In genomic region chr5:136620016-136620419, GRCh38 we compare ENCODE assay signal across 12 cellular contexts.
DNase-seq lines count a peak whose midpoint lies in the region; ATAC-seq, FAIRE-seq and TF ChIP-seq lines count a peak whose summit lies in the region.
"Had no signal": no experiment of that assay in that cellular context is flagged by ENCODE, and none has a peak within 500 bp of the region (broad histone marks: within the 10 kb centered on the region; RNA-seq: fewer than 3 reads in every experiment).

No MANE protein-coding gene starts in this region.

- no peaks in the 10 kb centered on the region for H3K36me3 Mint-ChIP-seq in activated T-cell treated with anti-CD3 and anti-CD28 coated beads, Interleukin-2, amount 50 U/mL, for 24 hours (ENCODE audit: low read depth)
- H3K36me3 Mint-ChIP-seq: activated naive CD8-positive, alpha-beta T cell treated with anti-CD3 and anti-CD28 coated beads, Interleukin-2, amount 10 ng/mL, durations not matched to agents 7 days and 5 days had no signal

- no peaks in the 10 kb centered on the region for H3K36me3 ChIP-seq in PC-3 (ENCODE audit: low read depth, low read length)
- no peaks in the 10 kb centered on the region for H3K36me3 ChIP-seq in endothelial cell of umbilical vein (ENCODE audit: control insufficient read depth in 2 of 2, extremely low read depth in 1 of 2, insufficient read depth in 2 of 2, low read length in 2 of 2)
- H3K36me3 ChIP-seq: esophagus squamous epithelium, sigmoid colon had no signal

- POLR2A ChIA-PET in PC-3 (lab: Charles Lee; ENCODE audit: unreplicated experiment), result no interaction called here
- POLR2A ChIA-PET in endothelial cell of umbilical vein (lab: Charles Lee), result interaction anchor here (0.8 kb wide), 1 partner anchor 22 kb away, joined by 3 read pairs; no protein-coding TSS in a partner anchor

- peak; percentile 73 for FAIRE-seq in endothelial cell of umbilical vein (lab: Jason Lieb, UNC)

- BruUV-seq in PC-3 (replicated peaks; lab: Mats Ljungman, UMichigan), result no TSS peak
- BruUV-seq in endothelial cell of umbilical vein (replicated peaks; lab: Mats Ljungman, UMichigan), result TSS peak; percentile 55

- ATAC-seq in HG03565 (IDR thresholded peaks at IDR 0.05; ENCODE audit: unreplicated experiment) (peak; percentile 57), PC-3 (no peak)
- ATAC-seq: activated CD4-positive, alpha-beta T cell treated with anti-CD3 and anti-CD28 coated beads for 36 hours; stimulated activated naive CD8-positive, alpha-beta T cell treated with anti-CD3 and anti-CD28 coated beads, Interleukin-15, Interleukin-2, amounts not matched to agents 100 U/mL and 50 U/mL, for 24 hours had no signal

- H3K27ac ChIP-seq in PC-3 (ENCODE audit: low read length) (peak overlapping the region; percentile 38), endothelial cell of umbilical vein (ENCODE audit: insufficient read depth, low read depth, low read length) (peak overlapping the region; percentile 96)
- H3K27ac ChIP-seq: esophagus squamous epithelium, sigmoid colon had no signal

- TF ChIP-seq POLR2A in endothelial cell of umbilical vein (IDR thresholded peaks at IDR 0.05; ENCODE audit: low read depth, low read length), result peak; percentile 64

- no peaks in the 10 kb centered on the region for H3K27me3 ChIP-seq in PC-3 (ENCODE audit: low read length)
- H3K27me3 ChIP-seq in endothelial cell of umbilical vein (ENCODE audit: control insufficient read depth in 2 of 2, insufficient read depth in 2 of 2, low read length in 2 of 2), result no peaks in the 10 kb centered on the region
- H3K27me3 ChIP-seq: esophagus squamous epithelium, sigmoid colon had no signal

- H3K27ac Mint-ChIP-seq in activated T-cell treated with anti-CD3 and anti-CD28 coated beads, Interleukin-2, amount 50 U/mL, for 24 hours, result no peak overlapping the region
- H3K27ac Mint-ChIP-seq: activated CD4-positive, alpha-beta T cell treated with anti-CD3 and anti-CD28 coated beads for 36 hours; activated naive CD8-positive, alpha-beta T cell treated with anti-CD3 and anti-CD28 coated beads, Interleukin-2, amount 10 ng/mL, durations not matched to agents 7 days and 5 days had no signal

- no peak overlapping the region for H3K4me2 ChIP-seq in PC-3 (ENCODE audit: low read length)
- peak overlapping the region; percentile 39 for H3K4me2 ChIP-seq in endothelial cell of umbilical vein (ENCODE audit: insufficient read depth, low read length)

- CTCF ChIA-PET in PC-3 (lab: Charles Lee) (no interaction called here), endothelial cell of umbilical vein (lab: Charles Lee) (interaction anchor here (0.9 to 2.2 kb wide), 5 partner anchors 11 to 370 kb away, joined by 3 to 10 read pairs (median 4); no protein-coding TSS in a partner anchor)

- intact Hi-C loops in PC-3 (cut with micrococcal nuclease), result no loop called here
- intact Hi-C loops in endothelial cell of umbilical vein (cut with micrococcal nuclease), result loop anchor here (1.0 to 2.0 kb wide), 2 partner anchors 35 to 109 kb away; no protein-coding TSS in a partner anchor

- DNase-seq in PC-3, result peak; percentile 46
- DNase-seq in endothelial cell of umbilical vein (ENCODE audit: low read depth, low spot score), result peak; percentile 91
- peak; percentile 90 for DNase-seq in pulmonary artery endothelial cell (ENCODE audit: low read depth, low spot score)
- no peak for DNase-seq in NCI-H2081 treated with DMSO at 0.1 percent for 48 hours (lab: John Stamatoyannopoulos, UW)
- no peak for DNase-seq in stimulated activated CD4-positive, alpha-beta T cell treated with anti-CD3 and anti-CD28 coated beads, Interleukin-4, amount 100 ng/mL, for 4 hours
- DNase-seq in activated T-cell treated with anti-CD3 and anti-CD28 coated beads, Interleukin-2, amount 50 U/mL, for 24 hours, result no peak
- DNase-seq: activated CD4-positive, alpha-beta T cell treated with anti-CD3 and anti-CD28 coated beads for 36 hours; activated naive CD8-positive, alpha-beta T cell treated with anti-CD3 and anti-CD28 coated beads, Interleukin-2, amount 10 ng/mL, durations not matched to agents 7 days and 5 days; esophagus squamous epithelium; sigmoid colon; stimulated activated naive CD8-positive, alpha-beta T cell treated with anti-CD3 and anti-CD28 coated beads, Interleukin-15, Interleukin-2, amounts not matched to agents 100 U/mL and 50 U/mL, for 24 hours had no signal

- peaks cover 2% of the 10 kb centered on the region for H3K9me3 Mint-ChIP-seq in activated T-cell treated with anti-CD3 and anti-CD28 coated beads, Interleukin-2, amount 50 U/mL, for 24 hours
- H3K9me3 Mint-ChIP-seq: activated naive CD8-positive, alpha-beta T cell treated with anti-CD3 and anti-CD28 coated beads, Interleukin-2, amount 10 ng/mL, durations not matched to agents 7 days and 5 days had no signal

- no peak overlapping the region for H3K9ac ChIP-seq in PC-3 (ENCODE audit: low read length)
- H3K9ac ChIP-seq in endothelial cell of umbilical vein (replicated peaks; ENCODE audit: extremely low read depth, insufficient read depth, low read length), result peak overlapping the region; percentile 75

- H3K4me1 ChIP-seq in PC-3 (ENCODE audit: insufficient read depth, low read length) (peaks cover 52% of the 10 kb centered on the region), endothelial cell of umbilical vein (ENCODE audit: control insufficient read depth, extremely low read depth, insufficient read depth, low read length) (peaks cover 59% of the 10 kb centered on the region)
- H3K4me1 ChIP-seq: esophagus squamous epithelium, sigmoid colon had no signal

- H3K4me3 ChIP-seq in PC-3 (ENCODE audit: low read length), result no peak overlapping the region
- H3K4me3 ChIP-seq in endothelial cell of umbilical vein (replicated peaks in 1 of 3; ENCODE audit: insufficient read depth in 1 of 3, low read depth in 1 of 3, low read length in 3 of 3), result no peak overlapping the region
- H3K4me3 ChIP-seq: esophagus squamous epithelium, sigmoid colon had no signal

- H2AFZ ChIP-seq in PC-3 (ENCODE audit: low read length) (no peak overlapping the region), endothelial cell of umbilical vein (ENCODE audit: low read depth, low read length) (no peak overlapping the region)

- no peaks in the 10 kb centered on the region for H3K4me1 Mint-ChIP-seq in activated T-cell treated with anti-CD3 and anti-CD28 coated beads, Interleukin-2, amount 50 U/mL, for 24 hours (ENCODE audit: low read depth)
- H3K4me1 Mint-ChIP-seq: activated CD4-positive, alpha-beta T cell treated with anti-CD3 and anti-CD28 coated beads for 36 hours; activated naive CD8-positive, alpha-beta T cell treated with anti-CD3 and anti-CD28 coated beads, Interleukin-2, amount 10 ng/mL, durations not matched to agents 7 days and 5 days had no signal

- no peak overlapping the region for H3K4me3 Mint-ChIP-seq in activated T-cell treated with anti-CD3 and anti-CD28 coated beads, Interleukin-2, amount 50 U/mL, for 24 hours
- H3K4me3 Mint-ChIP-seq: activated CD4-positive, alpha-beta T cell treated with anti-CD3 and anti-CD28 coated beads for 36 hours; activated naive CD8-positive, alpha-beta T cell treated with anti-CD3 and anti-CD28 coated beads, Interleukin-2, amount 10 ng/mL, durations not matched to agents 7 days and 5 days had no signal

- H3K9me2 ChIP-seq in PC-3 (replicated peaks; ENCODE audit: low read length), result no peaks in the 10 kb centered on the region

- no peaks in the 10 kb centered on the region for H3K9me1 ChIP-seq in endothelial cell of umbilical vein (replicated peaks; ENCODE audit: control insufficient read depth, extremely low read depth, insufficient read depth, low read length)

- dilution Hi-C loops in endothelial cell of umbilical vein (cut with MboI; ENCODE audit: extremely low pct_ligation_motif_present, low sequenced_read_pairs), result no loop called here

- H4K20me1 ChIP-seq in PC-3 (ENCODE audit: low read length) (no peaks in the 10 kb centered on the region), endothelial cell of umbilical vein (replicated peaks; ENCODE audit: control insufficient read depth, extremely low read depth, insufficient read depth, low read length) (no peaks in the 10 kb centered on the region)

- H3K27me3 Mint-ChIP-seq in activated T-cell treated with anti-CD3 and anti-CD28 coated beads, Interleukin-2, amount 50 U/mL, for 24 hours, result no peaks in the 10 kb centered on the region
- H3K27me3 Mint-ChIP-seq: activated CD4-positive, alpha-beta T cell treated with anti-CD3 and anti-CD28 coated beads for 36 hours; activated naive CD8-positive, alpha-beta T cell treated with anti-CD3 and anti-CD28 coated beads, Interleukin-2, amount 10 ng/mL, durations not matched to agents 7 days and 5 days had no signal

- TF ChIP-seq CTCF in PC-3 (conservative IDR thresholded peaks at IDR 0.05; ENCODE audit: low read depth, low read length) (no peak), endothelial cell of umbilical vein (IDR thresholded peaks at IDR 0.05; ENCODE audit: extremely low read depth in 1 of 2, insufficient read depth in 1 of 2, low read depth in 1 of 2, low read length in 2 of 2) (no peak)

- H3F3A ChIP-seq in PC-3 (ENCODE audit: low read length, unreplicated experiment), result no peaks in the 10 kb centered on the region

- H3K79me2 ChIP-seq in PC-3 (ENCODE audit: low read length) (no peaks in the 10 kb centered on the region), endothelial cell of umbilical vein (ENCODE audit: control insufficient read depth, insufficient read depth, low read length) (no peaks in the 10 kb centered on the region)

- H3K9me3 ChIP-seq in PC-3 (ENCODE audit: low read length) (no peaks in the 10 kb centered on the region), endothelial cell of umbilical vein (replicated peaks; ENCODE audit: control insufficient read depth, insufficient read depth, low read length) (no peaks in the 10 kb centered on the region)
- H3K9me3 ChIP-seq: esophagus squamous epithelium, sigmoid colon had no signal

TF ChIP-seq in endothelial cell of umbilical vein, 7 proteins besides CTCF, POLR2A, EP300 and RAD21:
- no peak for TF ChIP-seq EZH2 (IDR thresholded peaks at IDR 0.05; ENCODE audit: borderline replicate concordance, low read depth, low read length, severe bottlenecking)
- TF ChIP-seq MAX (IDR thresholded peaks at IDR 0.05; ENCODE audit: insufficient read depth, insufficient read length), result no peak
- TF ChIP-seq GATA2 (IDR thresholded peaks at IDR 0.05; ENCODE audit: insufficient read depth, insufficient read length, low read depth, low read length), result peak; percentile 99
- peak; percentile 97 for TF ChIP-seq FOS (IDR thresholded peaks at IDR 0.05; ENCODE audit: borderline replicate concordance, insufficient read depth, low read length)
- no peak for TF ChIP-seq MYC (IDR thresholded peaks at IDR 0.05; ENCODE audit: low read depth, low read length)
- peak; percentile 81 for TF ChIP-seq POLR2AphosphoS5 (IDR thresholded peaks at IDR 0.05; ENCODE audit: insufficient read depth, low read depth, low read length)
- TF ChIP-seq JUN (IDR thresholded peaks at IDR 0.05; ENCODE audit: borderline replicate concordance, insufficient read depth, insufficient read length, low read depth), result peak; percentile 90

Comparison
In these comparisons a context has a peak if more than half of its experiments do, and no peak if none do; other contexts are left out.
1. DNase-seq: peak in PC-3 (single experiment), endothelial cell of umbilical vein (single experiment) and pulmonary artery endothelial cell (single experiment); none in NCI-H2081 treated with DMSO at 0.1 percent for 48 hours (single experiment), stimulated activated CD4-positive, alpha-beta T cell treated with anti-CD3 and anti-CD28 coated beads, Interleukin-4, amount 100 ng/mL, for 4 hours (0 of 2) and activated T-cell treated with anti-CD3 and anti-CD28 coated beads, Interleukin-2, amount 50 U/mL, for 24 hours (single experiment).